24 cellular contexts compared by ENCODE assay signal in genomic region chr2:85452237-85452636, GRCh38. TPM values are rescaled to one million over a fixed set of nuclear protein-coding genes. Genes with fewer than 3 reads are reported as not detected.
"Had no signal": no experiment of that assay in that cellular context is flagged by ENCODE, and none has a peak within 500 bp of the region (broad histone marks: within the 10 kb centered on the region; RNA-seq: fewer than 3 reads in every experiment).

No MANE protein-coding gene starts in this region.

- H3K36me3 Mint-ChIP-seq: brain had no signal

- H3K27me3 ChIP-seq: ascending aorta, cardiac muscle cell, Peyer's patch had no signal

- H3K9me3 Mint-ChIP-seq: activated naive CD4-positive, alpha-beta T cell treated with anti-CD3 and anti-CD28 coated beads for 36 hours; activated T-cell treated with anti-CD3 and anti-CD28 coated beads, Interleukin-2, amount 50 U/mL, for 4 hours; T-helper 1 cell treated with Interleukin-12 subunit alpha and Interleukin-12 subunit beta and Interleukin-4 antibody, amounts not matched to agents 30 μg/mL and 1 μg/mL, for 36 hours had no signal

- H3K4me3 Mint-ChIP-seq: activated naive CD4-positive, alpha-beta T cell treated with anti-CD3 and anti-CD28 coated beads for 36 hours; activated T-cell treated with anti-CD3 and anti-CD28 coated beads, Interleukin-2, amount 50 U/mL, for 4 hours; brain; T-helper 1 cell treated with Interleukin-12 subunit alpha and Interleukin-12 subunit beta and Interleukin-4 antibody, amounts not matched to agents 30 μg/mL and 1 μg/mL, for 36 hours had no signal

- H3K27me3 Mint-ChIP-seq: brain had no signal

- H3K4me1 ChIP-seq: ascending aorta, Peyer's patch had no signal

- ATAC-seq: activated CD4-positive, CD25-positive, alpha-beta regulatory T cell treated with anti-CD3 and anti-CD28 coated beads, Interleukin-2, amount 50 U/mL, for 24 hours; activated T-cell treated with anti-CD3 and anti-CD28 coated beads, Interleukin-2, amount 50 U/mL, for 4 hours had no signal

- H3K27ac Mint-ChIP-seq: activated naive CD4-positive, alpha-beta T cell treated with anti-CD3 and anti-CD28 coated beads for 36 hours; brain; T-helper 1 cell treated with Interleukin-12 subunit alpha and Interleukin-12 subunit beta and Interleukin-4 antibody, amounts not matched to agents 30 μg/mL and 1 μg/mL, for 36 hours had no signal

- H3K27ac ChIP-seq: ascending aorta, cardiac muscle cell, Peyer's patch had no signal

- H3K36me3 ChIP-seq: ascending aorta, cardiac muscle cell, Peyer's patch had no signal

- DNase-seq: activated CD4-positive, alpha-beta T cell treated with anti-CD3 and anti-CD28 coated beads for 4 hours; activated CD4-positive, alpha-beta T cell treated with anti-CD3 and anti-CD28 coated beads, Interleukin-2, amount 50 U/mL, for 4 hours; activated CD8-positive, alpha-beta memory T cell treated with anti-CD3 and anti-CD28 coated beads for 24 hours; activated effector memory CD4-positive, alpha-beta T cell treated with anti-CD3 and anti-CD28 coated beads, Interleukin-2, amount 50 U/mL, for 16 hours; activated naive CD4-positive, alpha-beta T cell treated with anti-CD3 and anti-CD28 coated beads for 36 hours; activated T-cell treated with anti-CD3 and anti-CD28 coated beads, Interleukin-2, amount 50 U/mL, for 4 hours; amniotic stem cell; MM.1S; NCI-H1105; NCI-H1436; NCI-H1694 treated with DMSO at 0.1 percent for 48 hours; NCI-H2029 treated with DMSO at 0.1 percent for 48 hours; NCI-H345; NCI-H510A; NCI-H69; NK-92 treated with Interleukin-12 subunit alpha and Interleukin-12 subunit beta, amount 100 ng/mL, for 24 hours; OCI-M1; SHP77 treated with DMSO at 0.1 percent for 48 hours had no signal

- H3K4me3 ChIP-seq: ascending aorta, cardiac muscle cell, Peyer's patch had no signal

- H3K9me3 ChIP-seq: ascending aorta, Peyer's patch had no signal

RNA-seq across cellular contexts. Expression of gene SH2D6, which starts 33.7 kb away (rescaled TPM):
- total RNA-seq: ascending aorta, cardiac muscle cell had no signal
- polyA plus RNA-seq: cardiac muscle cell had no signal
